ENCODE assay signal across 17 cellular contexts in the genomic region with DNA sequence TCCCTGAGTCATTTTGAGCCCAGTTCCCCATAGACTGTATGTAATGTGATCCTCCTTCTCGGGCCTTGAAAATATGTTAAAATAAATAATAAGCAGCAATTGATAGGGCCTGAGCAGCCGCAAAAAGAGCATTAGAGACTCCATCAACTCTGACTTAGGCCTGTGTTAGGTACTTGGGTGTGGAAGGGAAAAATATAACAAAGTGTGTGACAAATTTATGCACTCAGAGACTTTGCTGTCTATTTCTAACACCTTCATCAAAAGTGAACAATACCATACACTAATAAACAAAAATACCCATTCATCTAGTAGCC. TPM values are rescaled to one million over a fixed set of nuclear protein-coding genes. Genes with fewer than 3 reads are reported as not detected.
DNase-seq lines count a peak whose midpoint lies in the region; ATAC-seq and TF ChIP-seq lines count a peak whose summit lies in the region.
"Had no signal": no experiment of that assay in that cellular context is flagged by ENCODE, and none has a peak within 500 bp of the region (broad histone marks: within the 10 kb centered on the region; RNA-seq: fewer than 3 reads in every experiment).

No MANE protein-coding gene starts in this region.

- no peak overlapping the region for H3K27ac ChIP-seq in DOHH2 (ENCODE audit: low read depth, low read length)
- no peak overlapping the region for H3K27ac ChIP-seq in HCT116 (ENCODE audit: low read depth, low read length)
- H3K27ac ChIP-seq in PC-9, result no peak overlapping the region
- H3K27ac ChIP-seq in endodermal cell (ENCODE audit: low read depth, low read length), result no peak overlapping the region
- H3K27ac ChIP-seq in CD4-positive, alpha-beta memory T cell (ENCODE audit: low read depth, low read length), result no peak overlapping the region
- H3K27ac ChIP-seq: Peyer's patch, SK-N-MC had no signal

- POLR2A ChIA-PET in HCT116 (lab: Charles Lee), result interaction anchor here (1.2 kb wide), 1 partner anchor 14 kb away, joined by 3 read pairs; no protein-coding TSS in a partner anchor
- POLR2A ChIA-PET in PC-9 (lab: Charles Lee; ENCODE audit: unreplicated experiment), result no interaction called here
- POLR2A ChIA-PET in CD4-positive, alpha-beta memory T cell (lab: Charles Lee; ENCODE audit: partially characterized antibody), result no interaction called here

- no peaks in the 10 kb centered on the region for H3K9me3 ChIP-seq in DOHH2 (ENCODE audit: control insufficient read depth, insufficient read depth, low read length)
- H3K9me3 ChIP-seq in HCT116 (ENCODE audit: control insufficient read depth in 1 of 2, insufficient read depth in 1 of 2, low read depth in 1 of 2, low read length in 2 of 2), result no peaks in the 10 kb centered on the region
- H3K9me3 ChIP-seq in PC-9 (ENCODE audit: insufficient read depth, low read depth), result no peaks in the 10 kb centered on the region
- no peaks in the 10 kb centered on the region for H3K9me3 ChIP-seq in endodermal cell (ENCODE audit: control insufficient read depth, low read length)
- H3K9me3 ChIP-seq in CD4-positive, alpha-beta memory T cell (ENCODE audit: control insufficient read depth in 1 of 2, low read length in 2 of 2), result no peaks in the 10 kb centered on the region
- H3K9me3 ChIP-seq: Peyer's patch had no signal

- H3K4me3 Mint-ChIP-seq in endodermal cell, result no peak overlapping the region
- no peak overlapping the region for H3K4me3 Mint-ChIP-seq in CD4-positive, alpha-beta memory T cell
- H3K4me3 Mint-ChIP-seq: GM23338, T-cell had no signal

- 45 to 100% methylated on average over 1 to 2 of the region's 2 CpGs for WGBS in endodermal cell (ENCODE audit: insufficient coverage in 1 of 2, insufficient read length in 1 of 2), 2 experiments

- H3K36me3 Mint-ChIP-seq in endodermal cell (ENCODE audit: low read depth), result no peaks in the 10 kb centered on the region
- H3K36me3 Mint-ChIP-seq in CD4-positive, alpha-beta memory T cell, result no peaks in the 10 kb centered on the region
- H3K36me3 Mint-ChIP-seq: T-cell had no signal

- TF ChIP-seq POLR2A in HCT116 (IDR thresholded peaks at IDR 0.05; ENCODE audit: borderline replicate concordance, extremely low read depth, insufficient read depth, insufficient read length), result no peak

- H3K79me2 ChIP-seq in DOHH2 (ENCODE audit: control insufficient read depth, low read length) (no peaks in the 10 kb centered on the region), HCT116 (ENCODE audit: insufficient read depth, low read length) (no peaks in the 10 kb centered on the region), PC-9 (ENCODE audit: low read depth) (no peaks in the 10 kb centered on the region)

- H3K9ac ChIP-seq in HCT116 (ENCODE audit: low read length) (no peak overlapping the region), endodermal cell (ENCODE audit: extremely low read depth, low read length, poor library complexity, severe bottlenecking) (no peak overlapping the region)

- H3K4me3 ChIP-seq in DOHH2 (ENCODE audit: low read length), result no peak overlapping the region
- no peak overlapping the region for H3K4me3 ChIP-seq in HCT116 (replicated peaks in 1 of 2; ENCODE audit: low read depth in 1 of 2, low read length in 2 of 2)
- H3K4me3 ChIP-seq in PC-9, result no peak overlapping the region
- H3K4me3 ChIP-seq in endodermal cell (ENCODE audit: low read length), result no peak overlapping the region
- H3K4me3 ChIP-seq in CD4-positive, alpha-beta memory T cell (ENCODE audit: low read length in 2 of 2), result no peak overlapping the region
- H3K4me3 ChIP-seq: GM12878, GM23338, Peyer's patch, SK-N-MC had no signal

- H3K9me2 ChIP-seq in DOHH2 (replicated peaks; ENCODE audit: control insufficient read depth, low read length) (no peaks in the 10 kb centered on the region), HCT116 (ENCODE audit: insufficient read depth) (no peaks in the 10 kb centered on the region), PC-9 (ENCODE audit: insufficient read depth) (no peaks in the 10 kb centered on the region)

- ATAC-seq in HCT116 (no peak), GM21825 (IDR thresholded peaks at IDR 0.05; ENCODE audit: unreplicated experiment) (no peak), HG03457 (IDR thresholded peaks at IDR 0.05; ENCODE audit: unreplicated experiment) (no peak)
- ATAC-seq: T-cell had no signal

- DNase-seq in HCT116 (ENCODE audit: low read depth, low spot score) (no peak), PC-9 (no peak), endodermal cell (no peak), DMS53 treated with DMSO at 0.1 percent for 48 hours (lab: John Stamatoyannopoulos, UW; ENCODE audit: unreplicated experiment) (no peak)
- DNase-seq in CD4-positive, alpha-beta memory T cell, result no peak
- DNase-seq: DMS 273 treated with DMSO at 0.1 percent for 48 hours, NCI-H2029 had no signal

- RAD21 ChIA-PET in HCT116 (lab: Charles Lee; ENCODE audit: low non-redundant PET in 1 of 2, low total read pairs in 2 of 2, uncharacterized antibody in 2 of 2, unreplicated experiment in 2 of 2), result interaction anchor here in 1 of 2 experiments (0.6 kb wide), 1 partner anchor 1045 kb away, joined by 3 read pairs; no protein-coding TSS in a partner anchor

- H3K4me1 ChIP-seq in DOHH2 (ENCODE audit: control insufficient read depth, low read length), result no peaks in the 10 kb centered on the region
- H3K4me1 ChIP-seq in HCT116 (ENCODE audit: control insufficient read depth in 1 of 2, insufficient read depth in 2 of 2, low read length in 2 of 2), result peaks cover 9 to 11% of the 10 kb centered on the region in 2 experiments; a peak in 3 of 4 replicates
- no peaks in the 10 kb centered on the region for H3K4me1 ChIP-seq in PC-9 (replicated peaks; ENCODE audit: insufficient read depth)
- H3K4me1 ChIP-seq in endodermal cell (ENCODE audit: control insufficient read depth, insufficient read depth, low read length), result no peaks in the 10 kb centered on the region
- no peaks in the 10 kb centered on the region for H3K4me1 ChIP-seq in CD4-positive, alpha-beta memory T cell (ENCODE audit: insufficient read depth, low read length)
- H3K4me1 ChIP-seq: Peyer's patch had no signal

- peaks cover 8% of the 10 kb centered on the region for H3K4me1 Mint-ChIP-seq in endodermal cell
- no peaks in the 10 kb centered on the region for H3K4me1 Mint-ChIP-seq in CD4-positive, alpha-beta memory T cell
- H3K4me1 Mint-ChIP-seq: T-cell had no signal

- TF ChIP-seq RAD21 in HCT116 (IDR thresholded peaks at IDR 0.05; ENCODE audit: low read depth), result no peak

- H3K4me2 ChIP-seq in DOHH2 (ENCODE audit: low read length) (no peak overlapping the region), HCT116 (ENCODE audit: low read length) (no peak overlapping the region), PC-9 (no peak overlapping the region)
- H3K4me2 ChIP-seq: GM23338 had no signal

- H3K36me3 ChIP-seq in DOHH2 (ENCODE audit: control insufficient read depth, low read length), result no peaks in the 10 kb centered on the region
- H3K36me3 ChIP-seq in HCT116 (ENCODE audit: control insufficient read depth in 1 of 2, insufficient read depth in 2 of 2, low read length in 2 of 2), result no peaks in the 10 kb centered on the region
- H3K36me3 ChIP-seq in PC-9 (ENCODE audit: low read depth), result no peaks in the 10 kb centered on the region
- H3K36me3 ChIP-seq in endodermal cell (ENCODE audit: control insufficient read depth, insufficient read depth, low read length), result no peaks in the 10 kb centered on the region
- H3K36me3 ChIP-seq in CD4-positive, alpha-beta memory T cell (ENCODE audit: insufficient read depth, low read length), result no peaks in the 10 kb centered on the region
- H3K36me3 ChIP-seq: Peyer's patch had no signal

- intact Hi-C loops in HCT116 (cut with micrococcal nuclease) (loop anchor here (1.0 to 10.0 kb wide), 6 partner anchors 42 to 1046 kb away; no protein-coding TSS in a partner anchor), PC-9 (cut with micrococcal nuclease; ENCODE audit: unreplicated experiment) (loop anchor here (5.0 kb wide), 1 partner anchor 1049 kb away; no protein-coding TSS in a partner anchor)
- intact Hi-C loops in CD4-positive, alpha-beta memory T cell (cut with micrococcal nuclease), result no loop called here

- TF ChIP-seq CTCF in DOHH2 (IDR thresholded peaks at IDR 0.05; ENCODE audit: low read depth, low read length, poor library complexity, severe bottlenecking) (peak; percentile 7), HCT116 (IDR thresholded peaks at IDR 0.05 in 2 of 3, conservative IDR thresholded peaks at IDR 0.05 in 1 of 3; ENCODE audit: borderline replicate concordance in 1 of 3, insufficient read depth in 1 of 3, low read depth in 2 of 3, low read length in 2 of 3) (no peak), PC-9 (conservative IDR thresholded peaks at IDR 0.05) (peak; percentile 7; the same call in 1 of the 2 replicates), endodermal cell (conservative IDR thresholded peaks at IDR 0.05) (peak; percentile 6)

- CTCF ChIA-PET in HCT116 (lab: Charles Lee) (interaction anchor here (0.8 to 1.8 kb wide), 12 partner anchors 11 to 1050 kb away, joined by 3 to 8 read pairs (median 4); no protein-coding TSS in a partner anchor), PC-9 (lab: Charles Lee) (no interaction called here)
- CTCF ChIA-PET in CD4-positive, alpha-beta memory T cell (lab: Charles Lee; ENCODE audit: partially characterized antibody), result interaction anchor here (1.5 kb wide), 1 partner anchor 14 kb away, joined by 3 read pairs; no protein-coding TSS in a partner anchor

- no peaks in the 10 kb centered on the region for H4K20me1 ChIP-seq in DOHH2 (ENCODE audit: control insufficient read depth, insufficient read depth, low read depth, low read length)
- no peaks in the 10 kb centered on the region for H4K20me1 ChIP-seq in HCT116 (ENCODE audit: insufficient read depth)
- H4K20me1 ChIP-seq in PC-9 (ENCODE audit: insufficient read depth), result no peaks in the 10 kb centered on the region

- H3K27ac Mint-ChIP-seq in endodermal cell, result no peak overlapping the region
- H3K27ac Mint-ChIP-seq in CD4-positive, alpha-beta memory T cell, result no peak overlapping the region
- H3K27ac Mint-ChIP-seq: GM23338, T-cell had no signal

- H2AFZ ChIP-seq in HCT116 (ENCODE audit: low read depth, low read length, poor library complexity, severe bottlenecking), result peak overlapping the region; percentile 17
- H2AFZ ChIP-seq in PC-9, result no peak overlapping the region
- H2AFZ ChIP-seq: GM23338 had no signal

- H3K9me3 Mint-ChIP-seq in endodermal cell, result no peaks in the 10 kb centered on the region
- H3K9me3 Mint-ChIP-seq in CD4-positive, alpha-beta memory T cell, result no peaks in the 10 kb centered on the region
- H3K9me3 Mint-ChIP-seq: GM23338, T-cell had no signal

- BruUV-seq in HCT116 (replicated peaks; lab: Mats Ljungman, UMichigan) (no TSS peak), PC-9 (replicated peaks; lab: Mats Ljungman, UMichigan) (no TSS peak)

- no peaks in the 10 kb centered on the region for H3K27me3 ChIP-seq in DOHH2 (ENCODE audit: control insufficient read depth, low read length)
- no peaks in the 10 kb centered on the region for H3K27me3 ChIP-seq in HCT116 (ENCODE audit: insufficient read depth, low read length)
- no peaks in the 10 kb centered on the region; the same call in 1 of the 2 replicates for H3K27me3 ChIP-seq in PC-9 (ENCODE audit: insufficient read depth, low read depth)
- no peaks in the 10 kb centered on the region for H3K27me3 ChIP-seq in endodermal cell (ENCODE audit: control insufficient read depth, insufficient read depth, low read length, poor library complexity, severe bottlenecking)
- H3K27me3 ChIP-seq in CD4-positive, alpha-beta memory T cell (ENCODE audit: insufficient read depth, low read length), result no peaks in the 10 kb centered on the region
- H3K27me3 ChIP-seq: Peyer's patch had no signal

- H3F3A ChIP-seq in DOHH2 (ENCODE audit: control insufficient read depth, insufficient read depth) (no peaks in the 10 kb centered on the region), PC-9 (ENCODE audit: insufficient read depth, low read depth) (no peaks in the 10 kb centered on the region)

- peaks cover 2% of the 10 kb centered on the region for H3K27me3 Mint-ChIP-seq in endodermal cell (ENCODE audit: insufficient read depth)
- peaks cover 3 to 6% of the 10 kb centered on the region in 2 donors for H3K27me3 Mint-ChIP-seq in CD4-positive, alpha-beta memory T cell

RNA-seq across cellular contexts. Expression of gene HABP2, which starts 31.4 kb away (rescaled TPM):
- total RNA-seq in HCT116 (2021; ENCODE audit: unreplicated experiment) (0.20 TPM), PC-9 (2021) (not detected in 2 replicates), endodermal cell (1 to 10 TPM in 1 of 2 donors, under 1 TPM in 1; 0.71 to 1.6 TPM)
- polyA plus RNA-seq in HCT116 (2012), result 0.03 TPM in 1 of 2 replicates, not detected in the other
- 0.46 TPM for polyA plus RNA-seq in endodermal cell (2013, experiment 1 of 2)
- 0.33 TPM for polyA plus RNA-seq in endodermal cell (2013, experiment 2 of 2)
- total RNA-seq in CD4-positive, alpha-beta memory T cell, result not detected
- not detected for polyA plus RNA-seq in CD4-positive, alpha-beta memory T cell
- total RNA-seq: Daoy, GM23338, M059J had no signal
- polyA plus RNA-seq: GM12878, GM23338 had no signal

Comparison
In these comparisons a context has a peak if more than half of its experiments do, and no peak if none do; other contexts are left out.
1. CTCF ChIP-seq: peak in DOHH2 (single experiment), PC-9 (single experiment) and endodermal cell (single experiment); none in HCT116 (0 of 3).